Comparison of ENCODE assay signal across 16 cellular contexts in the genomic region with DNA sequence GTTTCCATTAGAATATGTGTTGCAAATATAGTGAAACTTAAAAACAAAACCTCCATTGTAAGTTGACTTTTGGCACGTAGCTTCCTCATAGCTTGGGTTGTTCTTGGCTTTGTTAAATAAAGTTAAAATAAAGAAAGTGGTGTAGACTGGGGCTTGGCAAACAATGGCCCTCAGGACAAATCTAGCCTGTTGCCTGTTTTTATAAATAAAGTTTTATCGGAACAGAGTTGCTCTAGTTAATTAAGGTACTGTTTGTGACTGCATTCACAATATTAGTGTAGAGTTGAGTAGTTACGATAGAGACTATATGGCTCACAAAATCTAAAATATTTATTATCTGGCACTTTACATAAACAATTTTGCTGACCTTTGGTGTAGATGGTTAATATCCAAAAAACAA.
DNase-seq lines count a peak whose midpoint lies in the region; ATAC-seq, FAIRE-seq and TF ChIP-seq lines count a peak whose summit lies in the region.
"Had no signal": no experiment of that assay in that cellular context is flagged by ENCODE, and none has a peak within 500 bp of the region (broad histone marks: within the 10 kb centered on the region; RNA-seq: fewer than 3 reads in every experiment).

No MANE protein-coding gene starts in this region.

- in situ Hi-C loops in K562 (cut with MboI), result no loop called here

- no peak for TF ChIP-seq CTCF in HEK293 (tag by site-specific recombination; IDR thresholded peaks at IDR 0.05)
- TF ChIP-seq CTCF in Loucy (conservative IDR thresholded peaks at IDR 0.05; ENCODE audit: low read length), result no peak
- no peak for TF ChIP-seq CTCF in K562 (IDR thresholded peaks at IDR 0.05 in 2 of 3, conservative IDR thresholded peaks at IDR 0.05 in 1 of 3; ENCODE audit: insufficient read depth in 2 of 3, low read depth in 1 of 3, low read length in 3 of 3)
- no peak for TF ChIP-seq CTCF in WTC11 (IDR thresholded peaks at IDR 0.05)
- TF ChIP-seq CTCF in tibial nerve (IDR thresholded peaks at IDR 0.05), result no peak

- WGBS in K562 (ENCODE audit: insufficient coverage, low coverage, missing lambda C conversion rate), result 90% methylated on average over 3 of the region's 3 CpGs
- WGBS in tibial nerve, 2 donors, result 65 to 74% methylated on average over 3 of the region's 3 CpGs

- intact Hi-C loops in K562 (cut with micrococcal nuclease), result no loop called here

- no peaks in the 10 kb centered on the region for H4K20me1 ChIP-seq in Loucy (ENCODE audit: insufficient read depth, low read length, poor library complexity, severe bottlenecking)
- H4K20me1 ChIP-seq in K562 (replicated peaks; ENCODE audit: control insufficient read depth, insufficient read depth, low read length), result no peaks in the 10 kb centered on the region

- H3K27ac Mint-ChIP-seq in stimulated activated naive B cell treated with anti-CD40 and anti-IgM and Interleukin-4, amounts not matched to agents 10 μg/mL and 1 μg/mL and 100 μg/mL, for 72 hours, result peak overlapping the region; percentile 31
- H3K27ac Mint-ChIP-seq in WTC11, result no peak overlapping the region
- H3K27ac Mint-ChIP-seq: CD4-positive, CD25-positive, alpha-beta regulatory T cell had no signal

- no peak for TF ChIP-seq POLR2A in K562 (conservative IDR thresholded peaks at IDR 0.05)
- no peak for TF ChIP-seq POLR2A in tibial nerve (IDR thresholded peaks at IDR 0.05)

- CTCF ChIA-PET in HEK293 (lab: Yijun Ruan, JAX), result no interaction called here
- CTCF ChIA-PET in K562 (lab: Yijun Ruan, JAX; ENCODE audit: low intra/inter-chr PET ratio), result no interaction called here
- CTCF ChIA-PET in WTC11 (lab: Charles Lee), result no interaction called here

- BruUV-seq in K562 (replicated peaks; lab: Mats Ljungman, UMichigan), result no TSS peak

- no peak for TF ChIP-seq EP300 in K562 (IDR thresholded peaks at IDR 0.05; ENCODE audit: low read length)
- no peak for TF ChIP-seq EP300 in tibial nerve (IDR thresholded peaks at IDR 0.05)

- H3K79me2 ChIP-seq in Loucy (ENCODE audit: insufficient read depth, low read length) (peaks cover 70% of the 10 kb centered on the region), K562 (ENCODE audit: control insufficient read depth, insufficient read depth, low read length) (peaks cover 4% of the 10 kb centered on the region; the same call in 2 of the 3 replicates)

- no peaks in the 10 kb centered on the region for H3K9me3 ChIP-seq in HEK293 (ENCODE audit: control insufficient read depth, insufficient read depth, low read depth, low read length)
- H3K9me3 ChIP-seq in Loucy (ENCODE audit: insufficient read depth, low read depth, low read length), result no peaks in the 10 kb centered on the region
- no peaks in the 10 kb centered on the region for H3K9me3 ChIP-seq in K562 (replicated peaks; ENCODE audit: control insufficient read depth, insufficient read depth, low read depth, low read length)
- H3K9me3 ChIP-seq in tibial nerve, result no peaks in the 10 kb centered on the region
- H3K9me3 ChIP-seq: BE2C had no signal

- DNase-seq in K562 (ENCODE audit: extremely low read depth in 1 of 4, low spot score in 3 of 4) (no peak), WTC11 (ENCODE audit: low spot score) (no peak), tibial nerve (ENCODE audit: low spot score in 2 of 2) (no peak)
- DNase-seq in stimulated activated naive B cell treated with anti-CD40 and anti-IgM and Interleukin-4, amounts not matched to agents 10 μg/mL and 1 μg/mL and 100 μg/mL, for 72 hours, result no peak
- DNase-seq in activated CD4-positive, alpha-beta T cell treated with anti-CD3 and anti-CD28 coated beads for 48 hours, result no peak
- DNase-seq: ACHN; BE2C; CD4-positive, CD25-positive, alpha-beta regulatory T cell; CD8-positive, alpha-beta memory T cell; COR-L47; H9 had no signal

- peaks cover 2% of the 10 kb centered on the region; the same call in 1 of the 2 replicates for H3F3A ChIP-seq in Loucy (ENCODE audit: low read depth)

- no peaks in the 10 kb centered on the region for H3K9me2 ChIP-seq in Loucy (replicated peaks; ENCODE audit: low read depth, low read length)

- peaks cover 31 to 45% of the 10 kb centered on the region in 2 donors for H3K4me1 Mint-ChIP-seq in stimulated activated naive B cell treated with anti-CD40 and anti-IgM and Interleukin-4, amounts not matched to agents 10 μg/mL and 1 μg/mL and 100 μg/mL, for 72 hours
- H3K4me1 Mint-ChIP-seq in WTC11, result peaks cover 59% of the 10 kb centered on the region

- peaks cover 0 to 2% of the 10 kb centered on the region in 2 donors for H3K9me3 Mint-ChIP-seq in stimulated activated naive B cell treated with anti-CD40 and anti-IgM and Interleukin-4, amounts not matched to agents 10 μg/mL and 1 μg/mL and 100 μg/mL, for 72 hours
- no peaks in the 10 kb centered on the region for H3K9me3 Mint-ChIP-seq in WTC11
- H3K9me3 Mint-ChIP-seq: CD4-positive, CD25-positive, alpha-beta regulatory T cell; CD8-positive, alpha-beta memory T cell; H9 had no signal

- H3K27me3 ChIP-seq in Loucy (ENCODE audit: insufficient read depth, low read length, poor library complexity, severe bottlenecking) (no peaks in the 10 kb centered on the region), K562 (ENCODE audit: control insufficient read depth in 2 of 2, insufficient read depth in 2 of 2, low read length in 2 of 2) (no peaks in the 10 kb centered on the region), tibial nerve (no peaks in the 10 kb centered on the region)
- H3K27me3 ChIP-seq: BE2C had no signal

- no peak overlapping the region for H3K4me3 ChIP-seq in HEK293 (ENCODE audit: low read depth, low read length)
- H3K4me3 ChIP-seq in Loucy (ENCODE audit: low read length, poor library complexity, severe bottlenecking), result no peak overlapping the region
- no peak overlapping the region for H3K4me3 ChIP-seq in K562
- H3K4me3 ChIP-seq in tibial nerve, result no peak overlapping the region

- peaks cover 25% of the 10 kb centered on the region for H3K4me1 ChIP-seq in HEK293 (ENCODE audit: control insufficient read depth, insufficient read depth, low read length)
- H3K4me1 ChIP-seq in Loucy (ENCODE audit: insufficient read depth, low read length, poor library complexity, severe bottlenecking), result peaks cover 85% of the 10 kb centered on the region
- H3K4me1 ChIP-seq in K562 (replicated peaks in 1 of 2; ENCODE audit: control insufficient read depth in 2 of 2, insufficient read depth in 2 of 2, low read length in 2 of 2), result peaks cover 4 to 5% of the 10 kb centered on the region in 2 experiments; a peak in 3 of 5 replicates
- H3K4me1 ChIP-seq in tibial nerve, result peaks cover 0 to 5% (median 0%) of the 10 kb centered on the region in 4 donors

- no peaks in the 10 kb centered on the region for H3K27me3 Mint-ChIP-seq in stimulated activated naive B cell treated with anti-CD40 and anti-IgM and Interleukin-4, amounts not matched to agents 10 μg/mL and 1 μg/mL and 100 μg/mL, for 72 hours
- H3K27me3 Mint-ChIP-seq in WTC11 (ENCODE audit: low read depth), result no peaks in the 10 kb centered on the region
- H3K27me3 Mint-ChIP-seq: CD4-positive, CD25-positive, alpha-beta regulatory T cell; CD8-positive, alpha-beta memory T cell had no signal

- H3K9ac ChIP-seq in Loucy (ENCODE audit: low read depth, low read length, poor library complexity, severe bottlenecking) (peak overlapping the region; percentile 59), K562 (ENCODE audit: insufficient read depth in 1 of 2, low read depth in 2 of 2, low read length in 2 of 2) (no peak overlapping the region)

- H3K36me3 ChIP-seq in HEK293 (ENCODE audit: control insufficient read depth in 2 of 2, insufficient read depth in 1 of 2, low read length in 2 of 2), result no peaks in the 10 kb centered on the region
- H3K36me3 ChIP-seq in Loucy (ENCODE audit: insufficient read depth, low read length), result no peaks in the 10 kb centered on the region
- H3K36me3 ChIP-seq in K562 (ENCODE audit: control insufficient read depth, insufficient read depth, low read length), result no peaks in the 10 kb centered on the region
- H3K36me3 ChIP-seq in tibial nerve, result no peaks in the 10 kb centered on the region
- H3K36me3 ChIP-seq: BE2C had no signal

- no peak for FAIRE-seq in K562 (lab: Jason Lieb, UNC)
- FAIRE-seq: D721Med, GM18507, H1 had no signal

- H3K27ac ChIP-seq in HEK293 (ENCODE audit: extremely low read depth, low read depth, low read length), result no peak overlapping the region
- H3K27ac ChIP-seq in K562 (ENCODE audit: extremely low read depth, low read depth, low read length), result no peak overlapping the region
- no peak overlapping the region for H3K27ac ChIP-seq in tibial nerve

- TF ChIP-seq RAD21 in K562 (CRISPR knock-in tag; conservative IDR thresholded peaks at IDR 0.05 in 1 of 2, IDR thresholded peaks at IDR 0.05 in 1 of 2), result no peak

- no peaks in the 10 kb centered on the region for H3K9me1 ChIP-seq in K562 (ENCODE audit: control insufficient read depth, insufficient read depth, low read length)

- no peak for ATAC-seq in K562
- ATAC-seq in stimulated activated naive B cell treated with anti-CD40 and anti-IgM and Interleukin-4, amounts not matched to agents 10 μg/mL and 1 μg/mL and 100 μg/mL, for 72 hours (replicated peaks), result no peak
- ATAC-seq in WTC11, result no peak

- H3K4me2 ChIP-seq in Loucy (ENCODE audit: low read depth, low read length, poor library complexity, severe bottlenecking) (peak overlapping the region; percentile 6), K562 (ENCODE audit: insufficient read depth, low read length) (no peak overlapping the region)

- peaks cover 5 to 16% of the 10 kb centered on the region in 2 donors for H3K36me3 Mint-ChIP-seq in stimulated activated naive B cell treated with anti-CD40 and anti-IgM and Interleukin-4, amounts not matched to agents 10 μg/mL and 1 μg/mL and 100 μg/mL, for 72 hours
- no peaks in the 10 kb centered on the region for H3K36me3 Mint-ChIP-seq in WTC11
- H3K36me3 Mint-ChIP-seq: CD4-positive, CD25-positive, alpha-beta regulatory T cell had no signal

- POLR2A ChIA-PET in HEK293 (lab: Yijun Ruan, JAX), result no interaction called here
- POLR2A ChIA-PET in K562 (lab: Yijun Ruan, JAX), result interaction anchor here (1.4 kb wide), 1 partner anchor 16 kb away, joined by 3 read pairs; no protein-coding TSS in a partner anchor
- POLR2A ChIA-PET in WTC11 (lab: Charles Lee), result no interaction called here

- H2AFZ ChIP-seq in Loucy (ENCODE audit: low read length) (no peak overlapping the region), K562 (ENCODE audit: low read depth, low read length) (no peak overlapping the region)

- H3K4me3 Mint-ChIP-seq in stimulated activated naive B cell treated with anti-CD40 and anti-IgM and Interleukin-4, amounts not matched to agents 10 μg/mL and 1 μg/mL and 100 μg/mL, for 72 hours, result no peak overlapping the region
- no peak overlapping the region for H3K4me3 Mint-ChIP-seq in WTC11
- H3K4me3 Mint-ChIP-seq: CD4-positive, CD25-positive, alpha-beta regulatory T cell; H9 had no signal

TF ChIP-seq in HEK293, 187 proteins besides CTCF, POLR2A, EP300 and RAD21 (continues in another document):
- TF ChIP-seq SCRT2 (tag by site-specific recombination; IDR thresholded peaks at IDR 0.05), result peak; percentile 16; the same call in 1 of the 2 replicates
